16 cellular contexts compared by ENCODE assay signal in genomic region chr13:110319397-110319773, GRCh38. TPM values are rescaled to one million over a fixed set of nuclear protein-coding genes. Genes with fewer than 3 reads are reported as not detected.
DNase-seq lines count a peak whose midpoint lies in the region; ATAC-seq and TF ChIP-seq lines count a peak whose summit lies in the region.
"Had no signal": no experiment of that assay in that cellular context is flagged by ENCODE, and none has a peak within 500 bp of the region (broad histone marks: within the 10 kb centered on the region; RNA-seq: fewer than 3 reads in every experiment).

No MANE protein-coding gene starts in this region.

- H3K27ac Mint-ChIP-seq in chondrocyte (ENCODE audit: unreplicated experiment) (peak overlapping the region; percentile 77), nephron (peak overlapping the region; percentile 28 to 60 (median 55))
- H3K27ac Mint-ChIP-seq: activated B cell treated with CpG ODN at 0.5 μM for 24 hours, immature natural killer cell, naive B cell had no signal

- no peak for DNase-seq in heart left ventricle
- no peak for DNase-seq in Right ventricle myocardium superior
- no peak for DNase-seq in chondrocyte (ENCODE audit: low spot score)
- DNase-seq in upper lobe of left lung, result no peak
- no peak for DNase-seq in NCI-H2081 (lab: John Stamatoyannopoulos, UW)
- no peak for DNase-seq in DMS79 treated with DMSO at 0.1 percent for 48 hours (lab: John Stamatoyannopoulos, UW)
- DNase-seq in activated CD4-positive, alpha-beta T cell treated with anti-CD3 and anti-CD28 coated beads, Interleukin-2, amount 50 U/mL, for 4 hours, result no peak
- DNase-seq: activated B cell treated with CpG ODN at 0.5 μM for 24 hours; activated T-cell treated with anti-CD3 and anti-CD28 coated beads, Interleukin-2, amount 50 U/mL, for 4 hours; cortex of kidney; immature natural killer cell; naive B cell had no signal

- no peak for ATAC-seq in heart left ventricle
- ATAC-seq in Right ventricle myocardium superior (ENCODE audit: poor library complexity), result no peak
- ATAC-seq in upper lobe of left lung (ENCODE audit: low FRiP score in 2 of 2), result no peak

- H3K4me1 ChIP-seq in heart left ventricle, result peaks cover 24 to 100% (median 89%) of the 10 kb centered on the region in 12 donors
- peaks cover 13 to 70% (median 45%) of the 10 kb centered on the region in 4 donors for H3K4me1 ChIP-seq in upper lobe of left lung
- H3K4me1 ChIP-seq: adrenal gland had no signal

- no peak for TF ChIP-seq EP300 in upper lobe of left lung (IDR thresholded peaks at IDR 0.05)

- H3K9me3 ChIP-seq in heart left ventricle, result no peaks in the 10 kb centered on the region
- no peaks in the 10 kb centered on the region for H3K9me3 ChIP-seq in upper lobe of left lung
- H3K9me3 ChIP-seq: adrenal gland, suprapubic skin had no signal

- H3K4me3 ChIP-seq in heart left ventricle (no peak overlapping the region), upper lobe of left lung (no peak overlapping the region)
- H3K4me3 ChIP-seq: adrenal gland, skin epidermis, suprapubic skin had no signal

- H3K27me3 ChIP-seq in heart left ventricle (no peaks in the 10 kb centered on the region), upper lobe of left lung (no peaks in the 10 kb centered on the region)
- H3K27me3 ChIP-seq: adrenal gland, suprapubic skin had no signal

- intact Hi-C loops in heart left ventricle (cut with DNase I), result no loop called here
- intact Hi-C loops in Right ventricle myocardium superior (cut with DNase I), result no loop called here

- TF ChIP-seq POLR2A in heart left ventricle (IDR thresholded peaks at IDR 0.05), result no peak
- TF ChIP-seq POLR2A in upper lobe of left lung (IDR thresholded peaks at IDR 0.05), result no peak

- TF ChIP-seq CTCF in heart left ventricle (IDR thresholded peaks at IDR 0.05), result no peak
- TF ChIP-seq CTCF in chondrocyte (IDR thresholded peaks at IDR 0.05), result no peak
- no peak for TF ChIP-seq CTCF in nephron (IDR thresholded peaks at IDR 0.05; ENCODE audit: unreplicated experiment in 3 of 3)
- no peak for TF ChIP-seq CTCF in upper lobe of left lung (IDR thresholded peaks at IDR 0.05)

- H3K4me1 Mint-ChIP-seq in chondrocyte (ENCODE audit: low read depth) (peaks cover 93% of the 10 kb centered on the region), nephron (peaks cover 42% of the 10 kb centered on the region)
- H3K4me1 Mint-ChIP-seq: activated B cell treated with CpG ODN at 0.5 μM for 24 hours, immature natural killer cell, naive B cell had no signal

- H3K36me3 ChIP-seq in heart left ventricle (peaks cover 0 to 20% (median 9%) of the 10 kb centered on the region in 9 donors), upper lobe of left lung (peaks cover 0 to 13% (median 0%) of the 10 kb centered on the region in 4 donors)
- H3K36me3 ChIP-seq: adrenal gland, suprapubic skin had no signal

- H3K27ac ChIP-seq in heart left ventricle, result peak overlapping the region; percentile 11 to 95 (median 70)
- H3K27ac ChIP-seq in upper lobe of left lung, result peak overlapping the region; percentile 78 to 82 (median 78)
- H3K27ac ChIP-seq: suprapubic skin had no signal

- 57 to 72% (median 62%) methylated on average over 4 of the region's 4 CpGs for WGBS in heart left ventricle, 4 donors
- 56 to 61% methylated on average over 4 of the region's 4 CpGs for WGBS in upper lobe of left lung, 2 donors

- H3K27me3 Mint-ChIP-seq in chondrocyte (ENCODE audit: low read depth) (no peaks in the 10 kb centered on the region), nephron (ENCODE audit: low read depth) (no peaks in the 10 kb centered on the region)

- H3K36me3 Mint-ChIP-seq in chondrocyte (ENCODE audit: low read depth), result peaks cover 40% of the 10 kb centered on the region
- peaks cover 27% of the 10 kb centered on the region for H3K36me3 Mint-ChIP-seq in nephron (ENCODE audit: low read depth)
- H3K36me3 Mint-ChIP-seq: immature natural killer cell, naive B cell had no signal

- H3K4me3 Mint-ChIP-seq in chondrocyte (ENCODE audit: unreplicated experiment) (peak overlapping the region; percentile 13), nephron (no peak overlapping the region)
- H3K4me3 Mint-ChIP-seq: activated B cell treated with CpG ODN at 0.5 μM for 24 hours; activated T-cell treated with anti-CD3 and anti-CD28 coated beads, Interleukin-2, amount 50 U/mL, for 4 hours; immature natural killer cell; naive B cell had no signal

- H3K9me3 Mint-ChIP-seq in chondrocyte (ENCODE audit: low read depth) (no peaks in the 10 kb centered on the region), nephron (no peaks in the 10 kb centered on the region)
- H3K9me3 Mint-ChIP-seq: activated B cell treated with CpG ODN at 0.5 μM for 24 hours; activated T-cell treated with anti-CD3 and anti-CD28 coated beads, Interleukin-2, amount 50 U/mL, for 4 hours; immature natural killer cell had no signal

RNA-seq across cellular contexts. Expression of gene COL4A2, which starts 12.3 kb away (rescaled TPM):
- total RNA-seq in heart left ventricle (100 to 1,000 TPM in 8 of 9 donors, 10 to 100 TPM in 1; 94.0 to 377 (median 166) TPM), Right ventricle myocardium superior (91.2 TPM), chondrocyte (1,370 to 2,411 TPM (median 2,366 TPM) in 3 replicates), upper lobe of left lung (100 to 1,000 TPM; 169 to 458 (median 258) TPM)
- polyA plus RNA-seq in heart left ventricle, result 100 to 1,000 TPM in 1 of 2 donors, 10 to 100 TPM in 1; 92.4 to 220 TPM
- total RNA-seq: activated B cell treated with CpG ODN at 0.5 μM for 24 hours had no signal
- polyA plus RNA-seq: immature natural killer cell had no signal

RNA-seq across cellular contexts. Expression of gene COL4A1, which starts 12.4 kb away (rescaled TPM):
- total RNA-seq in heart left ventricle (100 to 1,000 TPM in 8 of 9 donors, 10 to 100 TPM in 1; 91.9 to 428 (median 184) TPM), Right ventricle myocardium superior (107 TPM), chondrocyte (2,319 to 5,210 TPM (median 5,209 TPM) in 3 replicates), upper lobe of left lung (100 to 1,000 TPM in 4 of 6 donors, 10 to 100 TPM in 2; 81.7 to 309 (median 167) TPM)
- 100 to 1,000 TPM in 1 of 2 donors, 10 to 100 TPM in 1; 52.6 to 194 TPM for polyA plus RNA-seq in heart left ventricle
- total RNA-seq: activated B cell treated with CpG ODN at 0.5 μM for 24 hours had no signal
- polyA plus RNA-seq: immature natural killer cell had no signal
